15 cellular contexts compared by ENCODE assay signal in genomic region chr1:234737915-234738314, GRCh38.
DNase-seq lines count a peak whose midpoint lies in the region; ATAC-seq and TF ChIP-seq lines count a peak whose summit lies in the region.
"Had no signal": no experiment of that assay in that cellular context is flagged by ENCODE, and none has a peak within 500 bp of the region (broad histone marks: within the 10 kb centered on the region; RNA-seq: fewer than 3 reads in every experiment).

No MANE protein-coding gene starts in this region.

- H3K27me3 Mint-ChIP-seq in stimulated activated naive CD8-positive, alpha-beta T cell treated with anti-CD3 and anti-CD28 coated beads, Interleukin-15, amount 100 ng/mL, for 72 hours: no peaks in the 10 kb centered on the region

- peak overlapping the region; percentile 7 to 75 for H3K27ac Mint-ChIP-seq in stimulated activated naive CD8-positive, alpha-beta T cell treated with anti-CD3 and anti-CD28 coated beads, Interleukin-15, amount 100 ng/mL, for 72 hours
- H3K27ac Mint-ChIP-seq: IgD-negative memory B cell had no signal

- no peak overlapping the region for H3K4me3 Mint-ChIP-seq in stimulated activated naive CD8-positive, alpha-beta T cell treated with anti-CD3 and anti-CD28 coated beads, Interleukin-15, amount 100 ng/mL, for 72 hours
- H3K4me3 Mint-ChIP-seq: IgD-negative memory B cell had no signal

- no peak for ATAC-seq in stimulated activated naive CD8-positive, alpha-beta T cell treated with anti-CD3 and anti-CD28 coated beads, Interleukin-15, amount 100 ng/mL, for 72 hours
- ATAC-seq in stimulated activated naive CD8-positive, alpha-beta T cell treated with anti-CD3 and anti-CD28 coated beads, Interleukin-15, Interleukin-2, amounts not matched to agents 100 U/mL and 50 U/mL, for 24 hours: no peak
- ATAC-seq in HG02610 (IDR thresholded peaks at IDR 0.05; ENCODE audit: unreplicated experiment): no peak
- ATAC-seq: heart right ventricle had no signal

- H3K4me1 Mint-ChIP-seq in stimulated activated naive CD8-positive, alpha-beta T cell treated with anti-CD3 and anti-CD28 coated beads, Interleukin-15, amount 100 ng/mL, for 72 hours: peaks cover 41% of the 10 kb centered on the region

- H3K9me3 Mint-ChIP-seq in stimulated activated naive CD8-positive, alpha-beta T cell treated with anti-CD3 and anti-CD28 coated beads, Interleukin-15, amount 100 ng/mL, for 72 hours: no peaks in the 10 kb centered on the region
- H3K9me3 Mint-ChIP-seq: IgD-negative memory B cell had no signal

- no peak for TF ChIP-seq CTCF in GM10266 (IDR thresholded peaks at IDR 0.05; ENCODE audit: control insufficient read depth, insufficient read depth, low read depth, missing control alignments)

- no peak for DNase-seq in stimulated activated naive CD8-positive, alpha-beta T cell treated with anti-CD3 and anti-CD28 coated beads, Interleukin-15, amount 100 ng/mL, for 72 hours
- no peak for DNase-seq in stimulated activated naive CD8-positive, alpha-beta T cell treated with anti-CD3 and anti-CD28 coated beads, Interleukin-15, Interleukin-2, amounts not matched to agents 100 U/mL and 50 U/mL, for 24 hours
- DNase-seq in NCI-H345 (lab: John Stamatoyannopoulos, UW) (peak; percentile 78), left kidney (ENCODE audit: low read depth, low spot score) (peak; percentile 76), GM10266 (ENCODE audit: extremely low spot score) (no peak), mucosa of gallbladder (ENCODE audit: low spot score) (no peak)
- DNase-seq in stimulated activated CD4-positive, alpha-beta T cell treated with anti-CD3 and anti-CD28 coated beads, Interleukin-15, amount 100 ng/mL, for 24 hours: no peak
- DNase-seq: activated T-cell treated with anti-CD3 and anti-CD28 coated beads for 4 hours, AML-193, EL, heart right ventricle, left ventricle myocardium inferior, NCI-H526 had no signal

Comparison
In these comparisons a context has a peak if more than half of its experiments do, and no peak if none do; other contexts are left out.
1. DNase-seq: peak in NCI-H345 (single experiment) and left kidney (single experiment); none in stimulated activated naive CD8-positive, alpha-beta T cell treated with anti-CD3 and anti-CD28 coated beads, Interleukin-15, amount 100 ng/mL, for 72 hours (0 of 2), stimulated activated naive CD8-positive, alpha-beta T cell treated with anti-CD3 and anti-CD28 coated beads, Interleukin-15, Interleukin-2, amounts not matched to agents 100 U/mL and 50 U/mL, for 24 hours (single experiment), GM10266 (single experiment), stimulated activated CD4-positive, alpha-beta T cell treated with anti-CD3 and anti-CD28 coated beads, Interleukin-15, amount 100 ng/mL, for 24 hours (single experiment) and mucosa of gallbladder (single experiment).